In the genomic region with DNA sequence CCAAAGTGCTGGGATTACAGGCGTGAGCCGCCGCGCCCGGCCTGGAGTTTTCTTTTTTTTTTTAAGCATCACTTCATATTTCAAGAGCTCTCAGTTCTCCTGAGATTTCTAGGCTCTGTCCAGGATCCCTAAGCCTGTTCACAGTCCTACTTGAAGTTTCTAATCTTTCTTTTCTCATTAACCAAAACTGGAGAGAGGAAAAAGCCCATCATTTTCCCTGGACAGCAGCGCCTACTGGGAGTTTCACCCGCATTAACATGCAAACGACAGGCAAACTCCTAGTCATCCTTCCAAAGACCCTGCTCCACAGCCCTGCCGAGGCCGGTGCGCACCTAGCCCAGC, we compare ENCODE assay signal across 9 cellular contexts. TPM values are rescaled to one million over a fixed set of nuclear protein-coding genes. Genes with fewer than 3 reads are reported as not detected.
A peak's percentile ranks its signal among the peaks of the same experiment; 100 is the strongest.
DNase-seq lines count a peak whose midpoint lies in the region; ATAC-seq and TF ChIP-seq lines count a peak whose summit lies in the region.
"Not testable (repeated sequence)": the region's sequence is repeated elsewhere in the genome, so short reads cannot be mapped to it uniquely, and the experiment has no call there.
"Had no signal": no experiment of that assay in that cellular context is flagged by ENCODE, and none has a peak within 500 bp of the region (broad histone marks: within the 10 kb centered on the region; RNA-seq: fewer than 3 reads in every experiment).

No MANE protein-coding gene starts in this region.

- peaks cover 15% of the 10 kb centered on the region for H3K4me1 Mint-ChIP-seq in activated naive CD8-positive, alpha-beta T cell treated with anti-CD3 and anti-CD28 coated beads, Interleukin-2, amount 10 ng/mL, durations not matched to agents 7 days and 5 days
- H3K4me1 Mint-ChIP-seq in endodermal cell, result peaks cover 15% of the 10 kb centered on the region

- H3K9me2 ChIP-seq in neural cell (ENCODE audit: insufficient read depth, low read length), result not testable (repeated sequence)

- H4K20me1 ChIP-seq in neural cell (ENCODE audit: insufficient read depth), result not testable (repeated sequence)

- not testable (repeated sequence) for ATAC-seq in activated naive CD8-positive, alpha-beta T cell treated with anti-CD3 and anti-CD28 coated beads, Interleukin-2, amount 10 ng/mL, durations not matched to agents 7 days and 5 days (ENCODE audit: low read depth)

- not testable (repeated sequence) for TF ChIP-seq CTCF in AG10803 (conservative IDR thresholded peaks at IDR 0.05; ENCODE audit: low read length); HEK293 (tag by site-specific recombination; IDR thresholded peaks at IDR 0.05); endodermal cell (conservative IDR thresholded peaks at IDR 0.05); neural cell (IDR thresholded peaks at IDR 0.05; ENCODE audit: poor library complexity, severe bottlenecking); stomach (IDR thresholded peaks at IDR 0.05)

- H3K27me3 ChIP-seq in SJSA1 (replicated peaks); endodermal cell (ENCODE audit: control insufficient read depth, insufficient read depth, low read length, poor library complexity, severe bottlenecking); iPS-20b (ENCODE audit: insufficient read depth, low read length); neural cell (ENCODE audit: insufficient read depth, low read depth, low read length); stomach: not testable (repeated sequence)

- DNase-seq in AG10803 (ENCODE audit: low read depth), result peak; percentile 15
- DNase-seq in SJSA1 (ENCODE audit: low read depth in 1 of 2, low spot score in 2 of 2); activated naive CD8-positive, alpha-beta T cell treated with anti-CD3 and anti-CD28 coated beads, Interleukin-2, amount 10 ng/mL, durations not matched to agents 7 days and 5 days; endodermal cell; stomach: not testable (repeated sequence)

- peak overlapping the region; percentile 72 for H3K4me3 Mint-ChIP-seq in activated naive CD8-positive, alpha-beta T cell treated with anti-CD3 and anti-CD28 coated beads, Interleukin-2, amount 10 ng/mL, durations not matched to agents 7 days and 5 days
- H3K4me3 Mint-ChIP-seq in endodermal cell, result peak overlapping the region; percentile 69

- TF ChIP-seq EP300 in neural cell (conservative IDR thresholded peaks at IDR 0.05; ENCODE audit: poor library complexity, severe bottlenecking); stomach (IDR thresholded peaks at IDR 0.05): not testable (repeated sequence)

- not testable (repeated sequence) for H3K27ac Mint-ChIP-seq in activated naive CD8-positive, alpha-beta T cell treated with anti-CD3 and anti-CD28 coated beads, Interleukin-2, amount 10 ng/mL, durations not matched to agents 7 days and 5 days
- peak overlapping the region; percentile 92 for H3K27ac Mint-ChIP-seq in endodermal cell

- not testable (repeated sequence) for H3K9me3 ChIP-seq in HEK293 (ENCODE audit: control insufficient read depth, insufficient read depth, low read depth, low read length); SJSA1 (replicated peaks); endodermal cell (ENCODE audit: control insufficient read depth, low read length); iPS-20b (ENCODE audit: insufficient read depth, low read depth, low read length); neural cell (ENCODE audit: low read length); stomach

- H3K36me3 ChIP-seq in HEK293 (ENCODE audit: control insufficient read depth in 2 of 2, insufficient read depth in 1 of 2, low read length in 2 of 2), result peaks cover 11 to 15% of the 10 kb centered on the region in 2 experiments; a peak in 2 of 3 replicates
- H3K36me3 ChIP-seq in SJSA1, result peaks cover 18% of the 10 kb centered on the region
- not testable (repeated sequence) for H3K36me3 ChIP-seq in endodermal cell (ENCODE audit: control insufficient read depth, insufficient read depth, low read length); neural cell (ENCODE audit: insufficient read depth, low read length)
- H3K36me3 ChIP-seq in iPS-20b (ENCODE audit: insufficient read depth, low read depth, low read length), result peaks cover 23% of the 10 kb centered on the region
- peaks cover 5 to 20% (median 18%) of the 10 kb centered on the region in 4 donors for H3K36me3 ChIP-seq in stomach

- CTCF ChIA-PET in HEK293 (lab: Yijun Ruan, JAX), result interaction anchor here (1.4 to 2.3 kb wide), 2 partner anchors 9 to 55 kb away, joined by 5 to 12 read pairs; no protein-coding TSS in a partner anchor

- POLR2A ChIA-PET in HEK293 (lab: Yijun Ruan, JAX), result interaction anchor here (0.8 to 1.8 kb wide), 5 partner anchors 10 to 74 kb away, joined by 3 to 9 read pairs (median 3); a partner anchor contains a TSS
- POLR2A ChIA-PET in activated naive CD8-positive, alpha-beta T cell treated with anti-CD3 and anti-CD28 coated beads, Interleukin-2, amount 10 ng/mL, durations not matched to agents 7 days and 5 days (lab: Charles Lee), result interaction anchor here (0.6 to 1.6 kb wide), 3 partner anchors 24 to 102 kb away, joined by 3 to 4 read pairs (median 4); a partner anchor contains a TSS

- H3K9ac ChIP-seq in endodermal cell (ENCODE audit: extremely low read depth, low read length, poor library complexity, severe bottlenecking), result peak overlapping the region; percentile 79
- peak overlapping the region; percentile 87; the same call in 1 of the 2 replicates for H3K9ac ChIP-seq in iPS-20b (ENCODE audit: low read depth, low read length)
- peak overlapping the region; percentile 86 for H3K9ac ChIP-seq in neural cell (ENCODE audit: low read length)

- TF ChIP-seq POLR2A in stomach (IDR thresholded peaks at IDR 0.05), result not testable (repeated sequence)

- H3K27me3 Mint-ChIP-seq in activated naive CD8-positive, alpha-beta T cell treated with anti-CD3 and anti-CD28 coated beads, Interleukin-2, amount 10 ng/mL, durations not matched to agents 7 days and 5 days; endodermal cell (ENCODE audit: insufficient read depth): not testable (repeated sequence)

- TF ChIP-seq RAD21 in neural cell (conservative IDR thresholded peaks at IDR 0.05), result not testable (repeated sequence)

- H3K4me1 ChIP-seq in HEK293 (ENCODE audit: control insufficient read depth, insufficient read depth, low read length); endodermal cell (ENCODE audit: control insufficient read depth, insufficient read depth, low read length): not testable (repeated sequence)
- H3K4me1 ChIP-seq in SJSA1 (replicated peaks) (peaks cover 11% of the 10 kb centered on the region), iPS-20b (ENCODE audit: insufficient read depth, low read length) (peaks cover 20% of the 10 kb centered on the region), stomach (peaks cover 10 to 30% (median 18%) of the 10 kb centered on the region in 4 donors)

- peak overlapping the region; percentile 39 for H3K4me2 ChIP-seq in neural cell (ENCODE audit: low read length)

- peaks cover 18% of the 10 kb centered on the region for H3K79me2 ChIP-seq in neural cell (replicated peaks; ENCODE audit: insufficient read depth, low read length)

- H2AFZ ChIP-seq in neural cell (ENCODE audit: low read depth, low read length), result peak overlapping the region; percentile 95

- H3K9me3 Mint-ChIP-seq in activated naive CD8-positive, alpha-beta T cell treated with anti-CD3 and anti-CD28 coated beads, Interleukin-2, amount 10 ng/mL, durations not matched to agents 7 days and 5 days; endodermal cell: not testable (repeated sequence)

- not testable (repeated sequence) for H3F3A ChIP-seq in neural cell (ENCODE audit: insufficient read depth, low read length, poor library complexity, severe bottlenecking)

- WGBS in endodermal cell (ENCODE audit: insufficient coverage in 1 of 2, insufficient read length in 1 of 2), 2 experiments, result 33 to 60% methylated on average over 1 to 11 of the region's 11 CpGs
- WGBS in stomach, 5 donors, result 6 to 10% (median 9%) methylated on average over 11 of the region's 11 CpGs

- H3K4me3 ChIP-seq in AG10803 (ENCODE audit: low read length), result peak overlapping the region; percentile 63
- peak overlapping the region; percentile 91 for H3K4me3 ChIP-seq in HEK293 (ENCODE audit: low read depth, low read length)
- peak overlapping the region; percentile 68 for H3K4me3 ChIP-seq in SJSA1
- H3K4me3 ChIP-seq in endodermal cell (ENCODE audit: low read length), result peak overlapping the region; percentile 86
- H3K4me3 ChIP-seq in iPS-20b (ENCODE audit: low read length), result peak overlapping the region; percentile 92
- peak overlapping the region; percentile 84 for H3K4me3 ChIP-seq in neural cell (ENCODE audit: low read length)
- peak overlapping the region; percentile 73 to 98 (median 88) for H3K4me3 ChIP-seq in stomach

- intact Hi-C loops in stomach (cut with DNase I; ENCODE audit: low total_unique reads), result not testable (repeated sequence)

- H3K27ac ChIP-seq in HEK293 (ENCODE audit: extremely low read depth, low read depth, low read length) (peak overlapping the region; percentile 93), SJSA1 (peak overlapping the region; percentile 62; the same call in 1 of the 2 replicates), endodermal cell (ENCODE audit: low read depth, low read length) (peak overlapping the region; percentile 74), iPS-20b (ENCODE audit: low read length) (peak overlapping the region; percentile 94), neural cell (ENCODE audit: low read length) (peak overlapping the region; percentile 79), stomach (peak overlapping the region; percentile 90 to 98 (median 96))

- not testable (repeated sequence) for H3K36me3 Mint-ChIP-seq in activated naive CD8-positive, alpha-beta T cell treated with anti-CD3 and anti-CD28 coated beads, Interleukin-2, amount 10 ng/mL, durations not matched to agents 7 days and 5 days
- peaks cover 13% of the 10 kb centered on the region for H3K36me3 Mint-ChIP-seq in endodermal cell (ENCODE audit: low read depth)

RNA-seq across cellular contexts. Expression of a gene that starts 0.6 kb away (rescaled TPM):
- total RNA-seq in SJSA1 (2014; rRNA removed; shearing (Covaris generic)), result 40.9 and 44.6 TPM in 2 replicates
- total RNA-seq in activated naive CD8-positive, alpha-beta T cell treated with anti-CD3 and anti-CD28 coated beads, Interleukin-2, amount 10 ng/mL, durations not matched to agents 7 days and 5 days, result 10 to 100 TPM; 11.4 to 12.5 TPM
- 10 to 100 TPM; 36.0 to 36.9 TPM for total RNA-seq in endodermal cell
- polyA plus RNA-seq in endodermal cell (2013, experiment 1 of 2), result 31.5 TPM
- 28.4 TPM for polyA plus RNA-seq in endodermal cell (2013, experiment 2 of 2)
- polyA plus RNA-seq in neural cell, result 37.3 and 48.2 TPM in 2 replicates
- polyA minus RNA-seq in neural cell, result 42.8 and 43.3 TPM in 2 replicates
- total RNA-seq in stomach, result 10 to 100 TPM; 25.3 to 72.9 (median 50.9) TPM
- polyA plus RNA-seq in stomach, result 10 to 100 TPM; 28.2 to 35.5 (median 28.9) TPM

RNA-seq across cellular contexts. Expression of a gene that starts 16.9 kb away (rescaled TPM):
- total RNA-seq in SJSA1 (2014; rRNA removed; shearing (Covaris generic)), result 0.79 and 1.8 TPM in 2 replicates
- 1 to 10 TPM; 5.3 to 5.4 TPM for total RNA-seq in activated naive CD8-positive, alpha-beta T cell treated with anti-CD3 and anti-CD28 coated beads, Interleukin-2, amount 10 ng/mL, durations not matched to agents 7 days and 5 days
- total RNA-seq in endodermal cell, result 10 to 100 TPM; 12.7 to 15.2 TPM
- polyA plus RNA-seq in endodermal cell (2013, experiment 1 of 2), result 6.5 TPM
- polyA plus RNA-seq in endodermal cell (2013, experiment 2 of 2), result 5.6 TPM
- polyA plus RNA-seq in neural cell, result 4.6 and 5.8 TPM in 2 replicates
- polyA minus RNA-seq in neural cell, result 6.3 and 6.4 TPM in 2 replicates
- 1 to 10 TPM in 4 of 5 donors, not detected in 1; 2.7 to 6.1 (median 3.9) TPM for total RNA-seq in stomach
- 1 to 10 TPM; 2.6 to 3.8 (median 2.9) TPM for polyA plus RNA-seq in stomach

RNA-seq across cellular contexts. Expression of a gene that starts 23.5 kb away (rescaled TPM):
- total RNA-seq in SJSA1 (2014; rRNA removed; shearing (Covaris generic)), result 551 and 583 TPM in 2 replicates
- 100 to 1,000 TPM; 113 to 124 TPM for total RNA-seq in activated naive CD8-positive, alpha-beta T cell treated with anti-CD3 and anti-CD28 coated beads, Interleukin-2, amount 10 ng/mL, durations not matched to agents 7 days and 5 days
- total RNA-seq in endodermal cell (100 to 1,000 TPM; 174 to 176 TPM), stomach (10 to 100 TPM in 4 of 5 donors, 1 to 10 TPM in 1; 4.0 to 89.3 (median 25.5) TPM)
- polyA plus RNA-seq in endodermal cell (2013, experiment 1 of 2), result 151 TPM
- 140 TPM for polyA plus RNA-seq in endodermal cell (2013, experiment 2 of 2)
- polyA plus RNA-seq in neural cell (318 and 332 TPM in 2 replicates), stomach (100 to 1,000 TPM; 149 to 182 (median 168) TPM)
- 105 and 138 TPM in 2 replicates for polyA minus RNA-seq in neural cell

RNA-seq across cellular contexts. Expression of a gene that starts 57.0 kb away (rescaled TPM):
- not detected in 2 replicates for total RNA-seq in SJSA1 (2014; rRNA removed; shearing (Covaris generic))
- not detected for total RNA-seq in activated naive CD8-positive, alpha-beta T cell treated with anti-CD3 and anti-CD28 coated beads, Interleukin-2, amount 10 ng/mL, durations not matched to agents 7 days and 5 days
- not detected for total RNA-seq in endodermal cell
- not detected for polyA plus RNA-seq in endodermal cell (2013, experiment 1 of 2)
- polyA plus RNA-seq in endodermal cell (2013, experiment 2 of 2), result not detected
- not detected in 2 replicates for polyA plus RNA-seq in neural cell
- not detected in 2 replicates for polyA minus RNA-seq in neural cell
- total RNA-seq in stomach, result not detected
- polyA plus RNA-seq in stomach, result not detected
- total RNA-seq: myocyte had no signal
